ENCODE assay signal across 8 cellular contexts in the genomic region with DNA sequence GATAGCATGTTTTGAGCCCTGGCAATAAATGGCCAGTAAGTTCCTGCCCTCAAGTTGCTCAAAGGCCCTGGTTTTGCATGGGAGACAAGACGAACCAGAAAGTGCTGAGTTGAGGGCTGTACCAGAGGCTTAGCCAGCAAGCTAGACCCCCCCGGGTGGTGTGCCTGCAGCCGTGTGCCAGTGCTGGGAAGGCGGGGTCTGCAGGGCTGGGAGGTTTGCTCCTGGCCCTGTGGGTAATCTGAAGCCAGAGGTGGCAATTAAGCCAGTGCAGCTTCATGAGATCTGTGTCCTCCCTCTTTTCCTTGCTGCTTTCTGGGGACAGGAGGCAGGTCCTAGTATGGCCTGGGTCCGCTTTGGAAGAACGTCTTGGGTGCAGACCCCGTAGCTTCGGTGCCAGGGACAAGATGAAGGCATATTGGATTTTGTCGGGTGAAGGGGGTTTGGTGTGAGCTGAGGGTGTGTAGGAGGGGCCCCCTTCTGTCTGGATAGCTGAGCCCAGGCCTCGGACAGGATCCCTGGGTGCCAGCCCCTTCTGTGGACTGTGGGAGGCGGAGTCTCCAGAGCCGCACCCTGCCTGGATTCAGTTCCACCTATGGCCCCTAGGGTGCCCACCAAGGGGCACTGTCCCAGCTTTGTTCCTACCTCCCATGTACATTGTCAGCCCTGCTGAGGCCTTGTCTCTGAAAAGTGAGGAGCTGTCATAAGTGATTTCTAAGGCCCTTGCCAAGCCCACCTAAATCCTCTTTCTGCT. TPM values are rescaled to one million over a fixed set of nuclear protein-coding genes. Genes with fewer than 3 reads are reported as not detected.
DNase-seq lines count a peak whose midpoint lies in the region; ATAC-seq and TF ChIP-seq lines count a peak whose summit lies in the region.

No MANE protein-coding gene starts in this region.

- H3K27ac ChIP-seq in brain microvascular endothelial cell (no peak overlapping the region), skeletal muscle tissue (ENCODE audit: low read depth, low read length) (no peak overlapping the region)

- H3K27me3 ChIP-seq in brain microvascular endothelial cell (replicated peaks) (no peaks in the 10 kb centered on the region), skeletal muscle tissue (ENCODE audit: control insufficient read depth in 3 of 3, insufficient read depth in 3 of 3, low read length in 3 of 3) (no peaks in the 10 kb centered on the region)

- no peaks in the 10 kb centered on the region for H3K36me3 ChIP-seq in brain microvascular endothelial cell (replicated peaks)
- H3K36me3 ChIP-seq in skeletal muscle tissue (ENCODE audit: control insufficient read depth in 3 of 3, insufficient read depth in 3 of 3, low read length in 3 of 3) = peaks cover 7 to 34% (median 23%) of the 10 kb centered on the region in 3 donors

- peak; percentile 63 for TF ChIP-seq CTCF in brain microvascular endothelial cell (IDR thresholded peaks at IDR 0.05; ENCODE audit: low read depth, low read length, missing control alignments)

- peak; percentile 28 for DNase-seq in NCI-H1436 (lab: John Stamatoyannopoulos, UW)
- no peak for DNase-seq in NCI-H1436 treated with DMSO at 0.1 percent for 48 hours (lab: John Stamatoyannopoulos, UW)
- peak; percentile 63 for DNase-seq in NCI-H1694 (lab: John Stamatoyannopoulos, UW)
- no peak for DNase-seq in brain microvascular endothelial cell
- no peak for DNase-seq in KG1 (lab: John Stamatoyannopoulos, UW)

- H3K9me3 ChIP-seq in skeletal muscle tissue (ENCODE audit: control insufficient read depth in 3 of 3, low read length in 3 of 3) = no peaks in the 10 kb centered on the region

- peak overlapping the region in 2 of 3 donors; percentile 40 to 72 for H3K9ac ChIP-seq in skeletal muscle tissue (ENCODE audit: low read depth in 1 of 3, low read length in 3 of 3)

- H3K4me1 ChIP-seq in skeletal muscle tissue (ENCODE audit: control insufficient read depth in 3 of 3, insufficient read depth in 3 of 3, low read length in 3 of 3) = peaks cover 78 to 91% (median 79%) of the 10 kb centered on the region in 3 donors

- ATAC-seq in GM21717 (IDR thresholded peaks at IDR 0.05; ENCODE audit: unreplicated experiment) = no peak
- ATAC-seq in HG03175 (IDR thresholded peaks at IDR 0.05; ENCODE audit: unreplicated experiment) = no peak

- in situ Hi-C loops in brain microvascular endothelial cell (cut with HindIII; ENCODE audit: low pct_ligation_motif_present, low sequenced_read_pairs) = no loop called here

- H3K4me3 ChIP-seq in brain microvascular endothelial cell (ENCODE audit: low read depth, low read length) = no peak overlapping the region
- no peak overlapping the region for H3K4me3 ChIP-seq in skeletal muscle tissue (ENCODE audit: low read length in 3 of 3)

RNA-seq across cellular contexts. Expression of a gene that starts 15.6 kb away (rescaled TPM):
- total RNA-seq in skeletal muscle tissue = 8.4 TPM

Comparison
In these comparisons a context has a peak if more than half of its experiments do, and no peak if none do; other contexts are left out.
1. DNase-seq: peak in NCI-H1436 (single experiment) and NCI-H1694 (single experiment); none in NCI-H1436 treated with DMSO at 0.1 percent for 48 hours (single experiment), brain microvascular endothelial cell (single experiment) and KG1 (single experiment).